In genomic region chr11:126331286-126331685, GRCh38 we compare ENCODE assay signal across 19 cellular contexts. TPM values are rescaled to one million over a fixed set of nuclear protein-coding genes. Genes with fewer than 3 reads are reported as not detected.
DNase-seq lines count a peak whose midpoint lies in the region; ATAC-seq and TF ChIP-seq lines count a peak whose summit lies in the region.
"Had no signal": no experiment of that assay in that cellular context is flagged by ENCODE, and none has a peak within 500 bp of the region (broad histone marks: within the 10 kb centered on the region; RNA-seq: fewer than 3 reads in every experiment).

No MANE protein-coding gene starts in this region.

- no peaks in the 10 kb centered on the region for H3K27me3 ChIP-seq in right atrium auricular region

- no peak overlapping the region for H3K4me3 ChIP-seq in right atrium auricular region
- H3K4me3 ChIP-seq: SK-N-MC had no signal

- H3K4me1 ChIP-seq in right atrium auricular region, result peaks cover 0 to 34% of the 10 kb centered on the region in 2 donors

- no peak overlapping the region for H3K4me3 Mint-ChIP-seq in central memory CD8-positive, alpha-beta T cell
- no peak overlapping the region for H3K4me3 Mint-ChIP-seq in nephron progenitor cell
- H3K4me3 Mint-ChIP-seq: IgD-negative memory B cell had no signal

- H3K9me3 Mint-ChIP-seq in central memory CD8-positive, alpha-beta T cell, result no peaks in the 10 kb centered on the region
- no peaks in the 10 kb centered on the region for H3K9me3 Mint-ChIP-seq in nephron progenitor cell
- H3K9me3 Mint-ChIP-seq: IgD-negative memory B cell had no signal

- H3K36me3 Mint-ChIP-seq in central memory CD8-positive, alpha-beta T cell (ENCODE audit: insufficient read depth), result peaks cover 16% of the 10 kb centered on the region
- H3K36me3 Mint-ChIP-seq in nephron progenitor cell (ENCODE audit: low read depth), result peaks cover 35% of the 10 kb centered on the region

- peaks cover 52% of the 10 kb centered on the region for H3K4me1 Mint-ChIP-seq in central memory CD8-positive, alpha-beta T cell
- H3K4me1 Mint-ChIP-seq in nephron progenitor cell, result peaks cover 69% of the 10 kb centered on the region
- H3K4me1 Mint-ChIP-seq: IgD-negative memory B cell had no signal

- DNase-seq in cardiac septum (ENCODE audit: low spot score) (peak; percentile 56), right atrium auricular region (ENCODE audit: low spot score) (no peak), nephron progenitor cell (no peak), retina (no peak)
- no peak for DNase-seq in central memory CD8-positive, alpha-beta T cell (ENCODE audit: low spot score in 2 of 2)
- no peak for DNase-seq in activated naive CD4-positive, alpha-beta T cell treated with Interleukin-2 at 50 U/mL for 16 hours
- DNase-seq: DMS53, GDM1, NCI-H1105, NCI-H146, NCI-H2029, NCI-H2171, NCI-H446, NCI-H526, SHP77 treated with DMSO at 0.1 percent for 48 hours had no signal

- H3K36me3 ChIP-seq in right atrium auricular region, result no peaks in the 10 kb centered on the region

- H3K27ac Mint-ChIP-seq in central memory CD8-positive, alpha-beta T cell (ENCODE audit: low read depth), result peak overlapping the region; percentile 80
- peak overlapping the region; percentile 35 for H3K27ac Mint-ChIP-seq in nephron progenitor cell

- no peaks in the 10 kb centered on the region for H3K27me3 Mint-ChIP-seq in central memory CD8-positive, alpha-beta T cell
- H3K27me3 Mint-ChIP-seq in nephron progenitor cell (ENCODE audit: low read depth, poor library complexity), result peaks cover 8% of the 10 kb centered on the region
- H3K27me3 Mint-ChIP-seq: IgD-negative memory B cell had no signal

- TF ChIP-seq CTCF in right atrium auricular region (IDR thresholded peaks at IDR 0.05) (no peak), nephron progenitor cell (IDR thresholded peaks at IDR 0.05) (no peak)

- no peaks in the 10 kb centered on the region for H3K9me3 ChIP-seq in right atrium auricular region

- intact Hi-C loops in cardiac septum (cut with DNase I), result no loop called here

- ATAC-seq in central memory CD8-positive, alpha-beta T cell (replicated peaks; ENCODE audit: extremely low read depth, poor library complexity, severe bottlenecking), result no peak
- ATAC-seq in HG03045 (IDR thresholded peaks at IDR 0.05; ENCODE audit: unreplicated experiment), result no peak

- no peak overlapping the region for H3K27ac ChIP-seq in right atrium auricular region
- H3K27ac ChIP-seq: C4-2B, SK-N-MC had no signal

RNA-seq across cellular contexts. Expression of gene ST3GAL4, which starts 24.2 kb away (rescaled TPM):
- total RNA-seq in cardiac septum, result 55.1 TPM
- total RNA-seq in right atrium auricular region, result 100 to 1,000 TPM in 1 of 2 donors, 10 to 100 TPM in 1; 67.5 to 103 TPM

RNA-seq across cellular contexts. Expression of gene DCPS, which starts 27.4 kb away (rescaled TPM):
- total RNA-seq in cardiac septum (9.9 TPM), right atrium auricular region (10 to 100 TPM; 12.1 to 14.1 TPM)

RNA-seq across cellular contexts. Expression of gene TIRAP, which starts 48.4 kb away (rescaled TPM):
- 8.4 TPM for total RNA-seq in cardiac septum
- 1 to 10 TPM; 6.3 to 7.4 TPM for total RNA-seq in right atrium auricular region
